ENCODE assay signal across 27 cellular contexts in the genomic region with DNA sequence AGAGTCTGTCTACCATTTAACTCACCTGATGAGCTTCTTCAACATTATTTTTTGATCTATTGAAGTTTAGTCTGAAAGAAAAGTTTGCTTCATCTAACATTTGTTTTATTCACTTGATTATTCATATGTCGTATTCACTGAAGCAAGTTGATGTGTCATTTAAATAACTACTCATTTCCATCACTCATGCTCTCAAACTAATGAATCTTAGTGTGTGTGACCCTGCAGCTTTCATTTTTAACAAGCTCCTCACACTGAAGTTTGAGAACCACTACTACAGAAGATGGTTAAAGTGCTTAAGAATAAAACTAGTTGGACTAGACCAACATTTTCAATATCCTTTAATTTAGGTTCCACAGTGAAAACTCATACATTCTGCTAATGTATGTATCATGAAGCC. TPM values are rescaled to one million over a fixed set of nuclear protein-coding genes. Genes with fewer than 3 reads are reported as not detected.
A peak's percentile ranks its signal among the peaks of the same experiment; 100 is the strongest.
DNase-seq lines count a peak whose midpoint lies in the region; ATAC-seq, FAIRE-seq and TF ChIP-seq lines count a peak whose summit lies in the region.
"Had no signal": no experiment of that assay in that cellular context is flagged by ENCODE, and none has a peak within 500 bp of the region (broad histone marks: within the 10 kb centered on the region; RNA-seq: fewer than 3 reads in every experiment).

No MANE protein-coding gene starts in this region.

- POLR2A ChIA-PET in WTC11 (lab: Charles Lee), result no interaction called here

- H3F3A ChIP-seq in MM.1S (ENCODE audit: insufficient read depth, low read length), result peaks cover 7% of the 10 kb centered on the region

- H3K9ac ChIP-seq in MM.1S (ENCODE audit: low read length), result no peak overlapping the region
- H3K9ac ChIP-seq: BLaER1 had no signal

- no peaks in the 10 kb centered on the region for H3K9me3 ChIP-seq in CD4-positive, CD25-positive, alpha-beta regulatory T cell (ENCODE audit: control insufficient read depth in 2 of 2, low read length in 2 of 2)
- no peaks in the 10 kb centered on the region for H3K9me3 ChIP-seq in MM.1S (replicated peaks; ENCODE audit: insufficient read depth, low read length)
- H3K9me3 ChIP-seq: BLaER1, spleen, upper lobe of left lung had no signal

- no peak overlapping the region for H3K27ac ChIP-seq in CD4-positive, CD25-positive, alpha-beta regulatory T cell (ENCODE audit: insufficient read depth, low read length, poor library complexity, severe bottlenecking)
- H3K27ac ChIP-seq in MM.1S (ENCODE audit: low read length), result no peak overlapping the region
- H3K27ac ChIP-seq: BLaER1, PC-9 had no signal

- H4K20me1 ChIP-seq in MM.1S (ENCODE audit: insufficient read depth, low read length), result no peaks in the 10 kb centered on the region

- H3K27ac Mint-ChIP-seq in CD4-positive, CD25-positive, alpha-beta regulatory T cell, result peak overlapping the region; percentile 14 to 83 (median 65)
- no peak overlapping the region for H3K27ac Mint-ChIP-seq in WTC11
- peak overlapping the region; percentile 76 to 99 (median 93) for H3K27ac Mint-ChIP-seq in nephron

- peaks cover 18 to 39% (median 25%) of the 10 kb centered on the region in 4 donors for H3K4me1 Mint-ChIP-seq in CD4-positive, CD25-positive, alpha-beta regulatory T cell
- peaks cover 26% of the 10 kb centered on the region for H3K4me1 Mint-ChIP-seq in WTC11
- peaks cover 28% of the 10 kb centered on the region for H3K4me1 Mint-ChIP-seq in nephron

- FAIRE-seq in D721Med (lab: Jason Lieb, UNC), result peak; percentile 11

- no peaks in the 10 kb centered on the region for H3K27me3 ChIP-seq in CD4-positive, CD25-positive, alpha-beta regulatory T cell (ENCODE audit: control insufficient read depth, insufficient read depth, low read length)
- H3K27me3 ChIP-seq in MM.1S (replicated peaks; ENCODE audit: insufficient read depth, low read length), result no peaks in the 10 kb centered on the region
- H3K27me3 ChIP-seq: BLaER1, dorsolateral prefrontal cortex, spleen, upper lobe of left lung had no signal

- no peak for TF ChIP-seq CTCF in D721Med (IDR thresholded peaks at IDR 0.05; ENCODE audit: insufficient read depth, missing control alignments)
- no peak for TF ChIP-seq CTCF in WTC11 (IDR thresholded peaks at IDR 0.05)
- no peak for TF ChIP-seq CTCF in nephron (IDR thresholded peaks at IDR 0.05; ENCODE audit: unreplicated experiment in 3 of 3)
- TF ChIP-seq CTCF in MM.1S (IDR thresholded peaks at IDR 0.05; ENCODE audit: low read length), result no peak

- no peak overlapping the region for H2AFZ ChIP-seq in MM.1S (ENCODE audit: low read length)
- H2AFZ ChIP-seq: PC-9 had no signal

- CTCF ChIA-PET in WTC11 (lab: Charles Lee), result no interaction called here

- H3K9me2 ChIP-seq in MM.1S (replicated peaks; ENCODE audit: insufficient read depth, low read length), result no peaks in the 10 kb centered on the region

- H3K4me3 ChIP-seq in CD4-positive, CD25-positive, alpha-beta regulatory T cell (ENCODE audit: low read depth, low read length), result no peak overlapping the region
- H3K4me3 ChIP-seq in MM.1S (ENCODE audit: low read length), result no peak overlapping the region
- H3K4me3 ChIP-seq: BLaER1, GM12878, PC-9, upper lobe of left lung had no signal

- no peaks in the 10 kb centered on the region for H3K36me3 Mint-ChIP-seq in CD4-positive, CD25-positive, alpha-beta regulatory T cell
- no peaks in the 10 kb centered on the region for H3K36me3 Mint-ChIP-seq in WTC11
- H3K36me3 Mint-ChIP-seq in nephron (ENCODE audit: low read depth), result peaks cover 4% of the 10 kb centered on the region
- H3K36me3 Mint-ChIP-seq: naive thymus-derived CD4-positive, alpha-beta T cell had no signal

- no peaks in the 10 kb centered on the region for H3K36me3 ChIP-seq in CD4-positive, CD25-positive, alpha-beta regulatory T cell (ENCODE audit: control insufficient read depth, insufficient read depth, low read length)
- no peaks in the 10 kb centered on the region for H3K36me3 ChIP-seq in MM.1S (replicated peaks; ENCODE audit: insufficient read depth, low read length)
- H3K36me3 ChIP-seq: BLaER1, spleen, upper lobe of left lung had no signal

- no peaks in the 10 kb centered on the region for H3K27me3 Mint-ChIP-seq in CD4-positive, CD25-positive, alpha-beta regulatory T cell
- H3K27me3 Mint-ChIP-seq in WTC11 (ENCODE audit: low read depth) (no peaks in the 10 kb centered on the region; the same call in 1 of the 2 replicates), nephron (ENCODE audit: low read depth) (no peaks in the 10 kb centered on the region)
- H3K27me3 Mint-ChIP-seq: naive thymus-derived CD4-positive, alpha-beta T cell had no signal

- ATAC-seq in CD4-positive, CD25-positive, alpha-beta regulatory T cell (ENCODE audit: low read depth in 2 of 2), result no peak
- ATAC-seq in WTC11 (no peak), GM18519 (IDR thresholded peaks at IDR 0.05; ENCODE audit: low FRiP score, unreplicated experiment) (no peak)
- ATAC-seq: GM12878; left ventricle myocardium superior; naive thymus-derived CD4-positive, alpha-beta T cell had no signal

- H3K4me1 ChIP-seq in CD4-positive, CD25-positive, alpha-beta regulatory T cell (ENCODE audit: control insufficient read depth, insufficient read depth, low read length, poor library complexity, severe bottlenecking), result peaks cover 12% of the 10 kb centered on the region
- H3K4me1 ChIP-seq in MM.1S (ENCODE audit: low read length), result peaks cover 5% of the 10 kb centered on the region; the same call in 1 of the 2 replicates

- H3K79me2 ChIP-seq in MM.1S (ENCODE audit: low read length), result peaks cover 28% of the 10 kb centered on the region

- DNase-seq in CD4-positive, CD25-positive, alpha-beta regulatory T cell, result peak in 1 of 3 donors; percentile 13
- DNase-seq in D721Med (ENCODE audit: insufficient read length, low spot score) (no peak), WTC11 (ENCODE audit: low spot score) (no peak), OCI-M2 (lab: John Stamatoyannopoulos, UW; ENCODE audit: unreplicated experiment) (no peak), MM.1S (no peak), ureter (ENCODE audit: low spot score) (no peak)
- DNase-seq: activated CD8-positive, alpha-beta memory T cell treated with anti-CD3 and anti-CD28 coated beads, Interleukin-2, amount 50 U/mL, for 4 hours; activated gamma-delta T cell treated with Interleukin-2 at 50 U/mL for 16 hours; cerebellar nuclear complex; dorsolateral prefrontal cortex; H9; islet precursor cell; left ventricle myocardium superior; naive thymus-derived CD4-positive, alpha-beta T cell; NCI-H1048; NCI-H1694; NCI-H524; NK-92 treated with Interleukin-12 subunit alpha and Interleukin-12 subunit beta, amount 100 ng/mL, for 24 hours; PC-9; SHP77; spleen; stimulated activated CD4-positive, alpha-beta T cell treated with anti-CD3 and anti-CD28 coated beads, Interleukin-2, amount 100 ng/mL, for 48 hours; upper lobe of left lung had no signal

- H3K9me3 Mint-ChIP-seq in CD4-positive, CD25-positive, alpha-beta regulatory T cell, result no peaks in the 10 kb centered on the region
- no peaks in the 10 kb centered on the region for H3K9me3 Mint-ChIP-seq in WTC11
- no peaks in the 10 kb centered on the region for H3K9me3 Mint-ChIP-seq in nephron
- H3K9me3 Mint-ChIP-seq: naive thymus-derived CD4-positive, alpha-beta T cell had no signal

- no peak overlapping the region for H3K4me2 ChIP-seq in MM.1S (ENCODE audit: low read depth, low read length)
- H3K4me2 ChIP-seq: BLaER1 had no signal

- peak overlapping the region in 3 of 4 donors; percentile 48 to 94 (median 90) for H3K4me3 Mint-ChIP-seq in CD4-positive, CD25-positive, alpha-beta regulatory T cell
- H3K4me3 Mint-ChIP-seq in WTC11 (0 out of 2 replicates have a peak overlapping the region, but pooled peaks have one; percentile 90), nephron (peak overlapping the region; percentile 47 to 64 (median 56))

TF ChIP-seq in WTC11, 78 proteins besides CTCF, POLR2A, EP300 and RAD21 (continues in another document):
- no peak for TF ChIP-seq ZNF396 (CRISPR knock-in tag; IDR thresholded peaks at IDR 0.05; ENCODE audit: borderline replicate concordance)
- no peak for TF ChIP-seq OVOL2 (CRISPR knock-in tag; IDR thresholded peaks at IDR 0.05; ENCODE audit: borderline replicate concordance)
- TF ChIP-seq, protein P1, sequence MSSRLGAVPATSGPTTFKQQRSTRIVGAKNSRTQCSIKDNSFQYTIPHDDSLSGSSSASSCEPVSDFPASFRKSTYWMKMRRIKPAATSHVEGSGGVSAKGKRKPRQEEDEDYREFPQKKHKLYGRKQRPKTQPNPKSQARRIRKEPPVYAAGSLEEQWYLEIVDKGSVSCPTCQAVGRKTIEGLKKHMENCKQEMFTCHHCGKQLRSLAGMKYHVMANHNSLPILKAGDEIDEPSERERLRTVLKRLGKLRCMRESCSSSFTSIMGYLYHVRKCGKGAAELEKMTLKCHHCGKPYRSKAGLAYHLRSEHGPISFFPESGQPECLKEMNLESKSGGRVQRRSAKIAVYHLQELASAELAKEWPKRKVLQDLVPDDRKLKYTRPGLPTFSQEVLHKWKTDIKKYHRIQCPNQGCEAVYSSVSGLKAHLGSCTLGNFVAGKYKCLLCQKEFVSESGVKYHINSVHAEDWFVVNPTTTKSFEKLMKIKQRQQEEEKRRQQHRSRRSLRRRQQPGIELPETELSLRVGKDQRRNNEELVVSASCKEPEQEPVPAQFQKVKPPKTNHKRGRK (CRISPR knock-in tag; IDR thresholded peaks at IDR 0.05; ENCODE audit: borderline replicate concordance), result no peak
- TF ChIP-seq NFE2L1 (CRISPR knock-in tag; IDR thresholded peaks at IDR 0.05), result no peak
- TF ChIP-seq, protein P2, sequence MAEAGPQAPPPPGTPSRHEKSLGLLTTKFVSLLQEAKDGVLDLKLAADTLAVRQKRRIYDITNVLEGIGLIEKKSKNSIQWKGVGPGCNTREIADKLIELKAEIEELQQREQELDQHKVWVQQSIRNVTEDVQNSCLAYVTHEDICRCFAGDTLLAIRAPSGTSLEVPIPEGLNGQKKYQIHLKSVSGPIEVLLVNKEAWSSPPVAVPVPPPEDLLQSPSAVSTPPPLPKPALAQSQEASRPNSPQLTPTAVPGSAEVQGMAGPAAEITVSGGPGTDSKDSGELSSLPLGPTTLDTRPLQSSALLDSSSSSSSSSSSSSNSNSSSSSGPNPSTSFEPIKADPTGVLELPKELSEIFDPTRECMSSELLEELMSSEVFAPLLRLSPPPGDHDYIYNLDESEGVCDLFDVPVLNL (CRISPR knock-in tag; IDR thresholded peaks at IDR 0.05; ENCODE audit: borderline replicate concordance, low read depth), result no peak

RNA-seq across cellular contexts. Expression of a gene that starts 1.8 kb away (rescaled TPM):
- 28.6 TPM for total RNA-seq in CD4-positive, CD25-positive, alpha-beta regulatory T cell
- polyA plus RNA-seq in CD4-positive, CD25-positive, alpha-beta regulatory T cell, result 10 to 100 TPM; 17.2 to 25.7 (median 22.4) TPM
- 121 to 134 TPM (median 132 TPM) in 3 replicates for total RNA-seq in WTC11 (2021)
- total RNA-seq in ureter, result 60.2 TPM
